20 cellular contexts compared by ENCODE assay signal in the genomic region with DNA sequence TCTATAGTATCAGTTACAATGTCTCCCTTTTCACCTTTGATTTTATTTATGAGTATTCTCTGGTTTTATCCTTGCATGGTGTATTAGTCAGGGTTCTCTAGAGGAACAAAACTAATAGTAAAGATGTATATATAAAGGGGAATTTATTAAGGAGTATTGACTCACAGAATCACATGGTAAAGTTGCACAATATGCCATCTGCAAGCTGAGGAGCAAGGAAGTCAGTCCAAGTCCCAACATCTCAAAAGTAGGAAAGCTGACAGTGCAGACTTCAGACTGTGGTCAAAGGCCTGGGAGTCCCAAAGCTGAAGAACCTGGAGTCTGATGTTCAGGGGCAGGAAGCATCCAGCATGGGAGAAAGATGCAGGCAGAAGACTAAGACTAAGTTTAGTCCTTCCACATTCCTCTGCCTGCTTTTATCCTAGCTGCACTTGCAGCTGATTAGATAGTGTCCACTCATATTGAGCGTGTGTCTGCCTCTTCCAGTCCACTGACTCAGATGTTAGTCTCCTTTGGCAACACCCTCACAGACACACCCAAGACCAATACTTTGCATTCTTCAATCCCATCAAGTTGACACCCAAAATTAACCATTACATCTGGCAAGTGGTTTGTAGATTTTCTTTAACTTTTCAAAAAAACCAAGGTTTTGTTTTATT.
"Had no signal": no experiment of that assay in that cellular context is flagged by ENCODE, and none has a peak within 500 bp of the region (broad histone marks: within the 10 kb centered on the region; RNA-seq: fewer than 3 reads in every experiment).

No MANE protein-coding gene starts in this region.

- H2AFZ ChIP-seq: hepatocyte had no signal

- H3K36me3 ChIP-seq: esophagus muscularis mucosa, neutrophil, stomach, thoracic aorta, transverse colon had no signal

- H3K27ac ChIP-seq: dorsolateral prefrontal cortex, esophagus muscularis mucosa, hepatocyte, neutrophil, skin epidermis, stomach, thoracic aorta, transverse colon had no signal

- H3K4me1 Mint-ChIP-seq: naive thymus-derived CD8-positive, alpha-beta T cell had no signal

- H3K79me2 ChIP-seq: hepatocyte had no signal

- H3K27me3 ChIP-seq: dorsolateral prefrontal cortex, esophagus muscularis mucosa, hepatocyte, neutrophil, stomach, transverse colon had no signal

- H3K4me1 ChIP-seq: esophagus muscularis mucosa, stomach, transverse colon had no signal

- DNase-seq: cortex of kidney; dorsolateral prefrontal cortex; effector CD8-positive, alpha-beta T cell; foreskin melanocyte; head of caudate nucleus; kidney glomerular epithelial cell; mucosa of descending colon; naive thymus-derived CD8-positive, alpha-beta T cell; posterior cingulate gyrus; stimulated activated CD4-positive, alpha-beta T cell treated with anti-CD3 and anti-CD28 coated beads, Interleukin-2, amount 100 ng/mL, for 24 hours; stimulated activated naive CD4-positive, alpha-beta T cell; stomach; substantia nigra; transverse colon had no signal

- H3K9me3 ChIP-seq: mucosa of descending colon, neutrophil, thoracic aorta, transverse colon had no signal

- H3K4me3 ChIP-seq: dorsolateral prefrontal cortex, esophagus muscularis mucosa, hepatocyte, mucosa of descending colon, skin epidermis, stomach, thoracic aorta, transverse colon had no signal

- H3K4me3 Mint-ChIP-seq: naive thymus-derived CD8-positive, alpha-beta T cell had no signal

- H3K4me2 ChIP-seq: hepatocyte had no signal

- H3K27me3 Mint-ChIP-seq: naive thymus-derived CD8-positive, alpha-beta T cell had no signal

- ATAC-seq: mucosa of descending colon; naive thymus-derived CD8-positive, alpha-beta T cell; sciatic nerve had no signal
